In genomic region chr11:36376888-36377758, GRCh38 we compare ENCODE assay signal across 9 cellular contexts.
DNase-seq lines count a peak whose midpoint lies in the region; ATAC-seq, FAIRE-seq and TF ChIP-seq lines count a peak whose summit lies in the region.
"Had no signal": no experiment of that assay in that cellular context is flagged by ENCODE, and none has a peak within 500 bp of the region (broad histone marks: within the 10 kb centered on the region; RNA-seq: fewer than 3 reads in every experiment).

No MANE protein-coding gene starts in this region.

- peaks cover 0 to 12% of the 10 kb centered on the region in 2 donors for H3K27me3 ChIP-seq in breast epithelium
- no peaks in the 10 kb centered on the region for H3K27me3 ChIP-seq in keratinocyte (ENCODE audit: control insufficient read depth, extremely low read depth, insufficient read depth, low read length)
- H3K27me3 ChIP-seq in spleen (replicated peaks in 1 of 7) = peaks cover 0 to 38% (median 10%) of the 10 kb centered on the region in 7 donors

- H4K20me1 ChIP-seq in keratinocyte (ENCODE audit: control insufficient read depth, extremely low read depth, insufficient read depth, low read length) = no peaks in the 10 kb centered on the region

- intact Hi-C loops in breast epithelium (cut with DNase I; ENCODE audit: low total_unique reads) (no loop called here), spleen (cut with DNase I; ENCODE audit: low total_unique reads) (no loop called here)

- peak in 4 of 5 experiments; percentile 42 to 82 (median 60) for DNase-seq in T-helper 2 cell
- DNase-seq in breast epithelium (ENCODE audit: low spot score in 2 of 2) = no peak
- DNase-seq in keratinocyte (ENCODE audit: low read depth, low spot score) = no peak
- peak; percentile 90 for DNase-seq in spleen
- no peak for DNase-seq in mesenteric fat pad (ENCODE audit: low spot score)

- ATAC-seq in HG03354 (IDR thresholded peaks at IDR 0.05; ENCODE audit: poor library complexity, severe bottlenecking, unreplicated experiment) (peak; percentile 67), GM19035 (IDR thresholded peaks at IDR 0.05; ENCODE audit: unreplicated experiment) (no peak)

- peaks cover 28% of the 10 kb centered on the region for H3K79me2 ChIP-seq in keratinocyte (ENCODE audit: control insufficient read depth, insufficient read depth, low read length)

- H3K36me3 ChIP-seq in breast epithelium (no peaks in the 10 kb centered on the region), keratinocyte (ENCODE audit: control insufficient read depth in 2 of 2, extremely low read depth in 1 of 2, insufficient read depth in 2 of 2, low read length in 2 of 2) (peaks cover 1 to 14% of the 10 kb centered on the region in 2 experiments), spleen (peaks cover 0 to 18% (median 2%) of the 10 kb centered on the region in 6 donors)

- no peak for FAIRE-seq in keratinocyte (lab: Jason Lieb, UNC)
- FAIRE-seq: colon had no signal

- dilution Hi-C loops in keratinocyte (cut with MboI; ENCODE audit: extremely low pct_ligation_motif_present, low sequenced_read_pairs) = loop anchor here (25.0 kb wide), 1 partner anchor 90 kb away; the partner anchor contains the start of genes COMMD9 and PRR5L

- H2AFZ ChIP-seq in keratinocyte (ENCODE audit: control insufficient read depth, low read length) = peak overlapping the region; percentile 95

- 0 to 2% (median 0%) methylated on average over 35 to 68 of the region's 68 CpGs for WGBS in spleen, 5 donors

- TF ChIP-seq POLR2A in breast epithelium (IDR thresholded peaks at IDR 0.05) (no peak), spleen (IDR thresholded peaks at IDR 0.05) (no peak)

- H3K4me1 ChIP-seq in breast epithelium = no peaks in the 10 kb centered on the region
- peaks cover 8% of the 10 kb centered on the region for H3K4me1 ChIP-seq in keratinocyte (ENCODE audit: control insufficient read depth, extremely low read depth, insufficient read depth, low read length)
- peaks cover 14 to 94% (median 61%) of the 10 kb centered on the region in 6 donors for H3K4me1 ChIP-seq in spleen

- peak overlapping the region; percentile 52 to 65 for H3K27ac ChIP-seq in breast epithelium
- peak overlapping the region; percentile 47 for H3K27ac ChIP-seq in keratinocyte (ENCODE audit: control insufficient read depth, insufficient read depth, low read length)
- peak overlapping the region; percentile 53 to 93 (median 88) for H3K27ac ChIP-seq in spleen

- peak overlapping the region; percentile 90 for H3K4me2 ChIP-seq in keratinocyte (ENCODE audit: control insufficient read depth, extremely low read depth, insufficient read depth, low read depth, low read length)

- H3K9ac ChIP-seq in keratinocyte (ENCODE audit: control insufficient read depth, extremely low read depth, insufficient read depth, low read length) = peak overlapping the region; percentile 77

- H3K4me3 ChIP-seq in breast epithelium (peak overlapping the region; percentile 61 to 66 (median 65)), keratinocyte (ENCODE audit: control insufficient read depth in 2 of 3, extremely low read depth in 1 of 3, insufficient read depth in 2 of 3, low read depth in 1 of 3, low read length in 3 of 3) (peak overlapping the region; percentile 89 to 93 (median 90)), spleen (peak overlapping the region; percentile 53 to 96 (median 75))

- no peaks in the 10 kb centered on the region for H3K9me1 ChIP-seq in keratinocyte (ENCODE audit: control insufficient read depth, extremely low read depth, insufficient read depth, low read length)

- peak; percentile 30; the same call in 1 of the 3 replicates for TF ChIP-seq CTCF in GM12872 (IDR thresholded peaks at IDR 0.05; ENCODE audit: insufficient read depth, low read depth, low read length)
- peak in 1 of 3 donors; percentile 13 for TF ChIP-seq CTCF in breast epithelium (IDR thresholded peaks at IDR 0.05)
- peak; percentile 48 to 82 (median 68) for TF ChIP-seq CTCF in keratinocyte (optimal IDR thresholded peaks at IDR 0.05 in 1 of 3, IDR thresholded peaks at IDR 0.05 in 1 of 3, conservative IDR thresholded peaks at IDR 0.05 in 1 of 3; ENCODE audit: extremely low read depth in 1 of 3, insufficient read depth in 2 of 3, low read length in 3 of 3)
- TF ChIP-seq CTCF in spleen (IDR thresholded peaks at IDR 0.05 in 8 of 11, conservative IDR thresholded peaks at IDR 0.05 in 3 of 11) = peak; percentile 26 to 83 (median 58)

- no peaks in the 10 kb centered on the region for H3K9me3 ChIP-seq in breast epithelium
- no peaks in the 10 kb centered on the region for H3K9me3 ChIP-seq in keratinocyte (ENCODE audit: control insufficient read depth, low read depth, low read length)
- H3K9me3 ChIP-seq in spleen = no peaks in the 10 kb centered on the region

Comparison
In these comparisons a context has a peak if more than half of its experiments do, and no peak if none do; other contexts are left out.
1. DNase-seq: peak in T-helper 2 cell (4 of 5) and spleen (single experiment); none in breast epithelium (0 of 2), keratinocyte (single experiment) and mesenteric fat pad (single experiment).
2. Peak in every context shown above with its lines, with median percentiles within 50 percentile points of each other: H3K27ac ChIP-seq and H3K4me3 ChIP-seq.